ENCODE assay signal across 8 cellular contexts in genomic region chr18:23619388-23619873, GRCh38. TPM values are rescaled to one million over a fixed set of nuclear protein-coding genes. Genes with fewer than 3 reads are reported as not detected.
DNase-seq lines count a peak whose midpoint lies in the region; ATAC-seq and TF ChIP-seq lines count a peak whose summit lies in the region.

No MANE protein-coding gene starts in this region.

- H3K9me3 ChIP-seq in DOHH2 (ENCODE audit: control insufficient read depth, insufficient read depth, low read length) (no peaks in the 10 kb centered on the region), H9 (ENCODE audit: control insufficient read depth, low read depth, low read length) (no peaks in the 10 kb centered on the region), iPS-18a (ENCODE audit: control insufficient read depth, low read depth, low read length) (no peaks in the 10 kb centered on the region)

- H3K23me2 ChIP-seq in H9 (ENCODE audit: insufficient read length, low read depth, low read length, poor library complexity, severe bottlenecking) = peaks cover 12% of the 10 kb centered on the region

- no peaks in the 10 kb centered on the region for H3K79me1 ChIP-seq in H9 (ENCODE audit: insufficient read depth, low read depth, low read length, poor library complexity, severe bottlenecking)

- H2BK120ac ChIP-seq in H9 (ENCODE audit: low read depth, low read length, poor library complexity, severe bottlenecking) = no peak overlapping the region

- WGBS in H9 (ENCODE audit: extremely low coverage, insufficient read length, low lambda C conversion rate) = no CpG with 5 or more reads among the region's 41 CpGs

- H3K9ac ChIP-seq in H9 (ENCODE audit: extremely low read depth, insufficient read length, low read length) = peak overlapping the region; percentile 55
- H3K9ac ChIP-seq in iPS-18a (ENCODE audit: low read length) = peak overlapping the region; percentile 48

- H4K5ac ChIP-seq in H9 (ENCODE audit: insufficient read length, low read depth, low read length) = no peak overlapping the region

- no peak overlapping the region for H2BK5ac ChIP-seq in H9 (ENCODE audit: insufficient read length, low read length)

- peaks cover 7 to 24% of the 10 kb centered on the region in 2 experiments for H3K4me1 Mint-ChIP-seq in H9
- H3K4me1 Mint-ChIP-seq in activated naive CD8-positive, alpha-beta T cell (ENCODE audit: low read depth) = peaks cover 5% of the 10 kb centered on the region

- H3F3A ChIP-seq in DOHH2 (ENCODE audit: control insufficient read depth, insufficient read depth) = no peaks in the 10 kb centered on the region

- peaks cover 53% of the 10 kb centered on the region for H3K27me3 Mint-ChIP-seq in H9 (ENCODE audit: low read depth)
- peaks cover 31% of the 10 kb centered on the region for H3K27me3 Mint-ChIP-seq in activated naive CD8-positive, alpha-beta T cell

- peak overlapping the region; percentile 68 to 81 for H3K4me3 Mint-ChIP-seq in H9
- peak overlapping the region; percentile 69 for H3K4me3 Mint-ChIP-seq in activated naive CD8-positive, alpha-beta T cell

- DNase-seq in H9 (no peak), superior temporal gyrus (ENCODE audit: extremely low spot score) (no peak), UCSD-AML1 (lab: John Stamatoyannopoulos, UW; ENCODE audit: unreplicated experiment) (no peak)

- H3K27ac Mint-ChIP-seq in H9 = no peak overlapping the region
- no peak overlapping the region for H3K27ac Mint-ChIP-seq in activated naive CD8-positive, alpha-beta T cell

- H4K8ac ChIP-seq in H9 (replicated peaks; ENCODE audit: insufficient read length, low read depth, low read length) = no peak overlapping the region

- no peak overlapping the region for H2AFZ ChIP-seq in H9 (ENCODE audit: low read length)

- H3K27ac ChIP-seq in DOHH2 (ENCODE audit: low read depth, low read length) = no peak overlapping the region
- H3K27ac ChIP-seq in H9 (ENCODE audit: insufficient read length, low read depth, low read length) = no peak overlapping the region
- H3K27ac ChIP-seq in iPS-18a (ENCODE audit: low read length) = no peak overlapping the region
- peak overlapping the region in 6 of 21 experiments; percentile 9 to 35 (median 19) for H3K27ac ChIP-seq in skin epidermis

- H3K4ac ChIP-seq in H9 (ENCODE audit: low read depth, low read length) = no peak overlapping the region

- H3K36me3 Mint-ChIP-seq in H9 (ENCODE audit: insufficient read depth in 1 of 3, low read depth in 3 of 3) = no peaks in the 10 kb centered on the region
- peaks cover 3% of the 10 kb centered on the region for H3K36me3 Mint-ChIP-seq in activated naive CD8-positive, alpha-beta T cell

- H2BK20ac ChIP-seq in H9 (ENCODE audit: low read depth, low read length, poor library complexity, severe bottlenecking) = no peak overlapping the region

- peak overlapping the region; percentile 80 for H3K14ac ChIP-seq in H9 (ENCODE audit: insufficient read depth, low read length)

- H4K91ac ChIP-seq in H9 (ENCODE audit: insufficient read length, low read depth, low read length) = no peak overlapping the region

- H3K4me3 ChIP-seq in DOHH2 (ENCODE audit: low read length) (0 out of 2 replicates have a peak overlapping the region, but pooled peaks have one; percentile 12), iPS-18a (ENCODE audit: low read length) (peak overlapping the region; percentile 66), skin epidermis (peak overlapping the region; percentile 20 to 44 (median 25))

- no peak overlapping the region for H3T11ph ChIP-seq in H9 (ENCODE audit: low read length)

- H3K36me3 ChIP-seq in DOHH2 (ENCODE audit: control insufficient read depth, low read length) = no peaks in the 10 kb centered on the region
- no peaks in the 10 kb centered on the region for H3K36me3 ChIP-seq in iPS-18a (ENCODE audit: control insufficient read depth, low read depth, low read length)

- no peak overlapping the region for H3K56ac ChIP-seq in H9 (ENCODE audit: insufficient read length, low read depth, low read length)

- no peak overlapping the region for H2AK5ac ChIP-seq in H9 (ENCODE audit: insufficient read length, low read length)

- H3K4me2 ChIP-seq in DOHH2 (ENCODE audit: low read length) (peak overlapping the region; percentile 36; the same call in 1 of the 2 replicates), H9 (ENCODE audit: insufficient read depth, insufficient read length, low read length) (peak overlapping the region; percentile 71)

- H3K79me2 ChIP-seq in DOHH2 (ENCODE audit: control insufficient read depth, low read length) (no peaks in the 10 kb centered on the region), H9 (ENCODE audit: insufficient read depth, low read length) (no peaks in the 10 kb centered on the region)

- no peak overlapping the region for H2BK12ac ChIP-seq in H9 (ENCODE audit: insufficient read length, low read depth, low read length)

- TF ChIP-seq CTCF in DOHH2 (IDR thresholded peaks at IDR 0.05; ENCODE audit: low read depth, low read length, poor library complexity, severe bottlenecking) (no peak), H9 (conservative IDR thresholded peaks at IDR 0.05) (no peak)

- no peak overlapping the region; the same call in 1 of the 2 replicates for H2BK15ac ChIP-seq in H9 (ENCODE audit: low read depth, low read length)

- H4K20me1 ChIP-seq in DOHH2 (ENCODE audit: control insufficient read depth, insufficient read depth, low read depth, low read length) (no peaks in the 10 kb centered on the region), H9 (ENCODE audit: control insufficient read depth, insufficient read depth, insufficient read length) (no peaks in the 10 kb centered on the region)

- no peak for ATAC-seq in HG03571 (IDR thresholded peaks at IDR 0.05; ENCODE audit: unreplicated experiment)

- H3K4me1 ChIP-seq in DOHH2 (ENCODE audit: control insufficient read depth, low read length) (peaks cover 12% of the 10 kb centered on the region), H9 (ENCODE audit: insufficient read depth, low read length) (no peaks in the 10 kb centered on the region; the same call in 1 of the 2 replicates), iPS-18a (ENCODE audit: control insufficient read depth, low read depth, low read length) (peaks cover 7% of the 10 kb centered on the region)

- H3K9me3 Mint-ChIP-seq in H9 = no peaks in the 10 kb centered on the region
- H3K9me3 Mint-ChIP-seq in activated naive CD8-positive, alpha-beta T cell (ENCODE audit: low read depth) = no peaks in the 10 kb centered on the region

- H3K18ac ChIP-seq in H9 (ENCODE audit: insufficient read length, low read depth, low read length) = peak overlapping the region; percentile 81

- H3K9me2 ChIP-seq in DOHH2 (replicated peaks; ENCODE audit: control insufficient read depth, low read length) = no peaks in the 10 kb centered on the region

- H3K23ac ChIP-seq in H9 (ENCODE audit: insufficient read length, low read depth, low read length) = no peak overlapping the region

- H3K27me3 ChIP-seq in DOHH2 (ENCODE audit: control insufficient read depth, low read length) (peaks cover 46% of the 10 kb centered on the region), H9 (ENCODE audit: insufficient read depth, low read length) (peaks cover 7% of the 10 kb centered on the region; the same call in 1 of the 2 replicates), iPS-18a (ENCODE audit: control insufficient read depth, insufficient read depth, low read length) (peaks cover 51% of the 10 kb centered on the region)

RNA-seq across cellular contexts. Expression of gene NPC1, which starts 33.1 kb away (rescaled TPM):
- 24.2 TPM in 2 replicates for total RNA-seq in H9 (2021)

RNA-seq across cellular contexts. Expression of gene ANKRD29, which starts 43.3 kb away (rescaled TPM):
- 1.9 and 2.1 TPM in 2 replicates for total RNA-seq in H9 (2021)

Comparison
In these comparisons a context has a peak if more than half of its experiments do, and no peak if none do; other contexts are left out.
1. H3K4me3 ChIP-seq: peak in every context shown above with its lines; median percentile 66 in iPS-18a; 25 in skin epidermis; 12 in DOHH2.